In the genomic region with DNA sequence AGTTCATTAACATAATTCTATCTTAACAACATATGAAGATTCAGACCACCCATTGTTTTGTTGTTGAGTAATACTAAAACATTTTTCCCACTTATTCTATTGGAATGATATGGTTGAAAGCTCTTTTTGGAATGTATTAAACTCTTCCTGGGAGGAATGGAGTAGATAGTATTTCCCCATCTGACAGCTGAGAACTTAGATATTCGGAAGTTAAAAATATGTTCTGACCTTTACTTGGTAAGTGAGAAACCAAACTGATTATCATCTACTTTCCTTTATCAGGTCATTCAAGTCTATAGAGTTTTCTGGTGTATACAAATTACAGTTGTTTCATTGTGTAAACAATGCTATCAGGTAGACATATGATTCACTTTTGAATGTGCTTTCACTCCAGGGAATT, we compare ENCODE assay signal across 16 cellular contexts.
A peak's percentile ranks its signal among the peaks of the same experiment; 100 is the strongest.
DNase-seq lines count a peak whose midpoint lies in the region; ATAC-seq and TF ChIP-seq lines count a peak whose summit lies in the region.
"Had no signal": no experiment of that assay in that cellular context is flagged by ENCODE, and none has a peak within 500 bp of the region (broad histone marks: within the 10 kb centered on the region; RNA-seq: fewer than 3 reads in every experiment).

No MANE protein-coding gene starts in this region.

- H3K9ac ChIP-seq in SK-N-SH (no peak overlapping the region), adipocyte (ENCODE audit: low read length) (no peak overlapping the region), PC-3 (ENCODE audit: low read length) (no peak overlapping the region)
- H3K9ac ChIP-seq: BLaER1 treated with 17β-estradiol and CSF1 and Interleukin-3, amounts not matched to agents 10 nM and 100 nM had no signal

- no peaks in the 10 kb centered on the region for H4K20me1 ChIP-seq in SK-N-SH (ENCODE audit: insufficient read depth)
- H4K20me1 ChIP-seq in PC-3 (ENCODE audit: low read length), result no peaks in the 10 kb centered on the region
- H4K20me1 ChIP-seq: BLaER1 treated with 17β-estradiol and CSF1 and Interleukin-3, amounts not matched to agents 10 nM and 100 nM had no signal

- DNase-seq in SK-N-SH (no peak), adipocyte (ENCODE audit: low read depth) (peak; percentile 21), fibroblast of peridontal ligament (ENCODE audit: extremely low read depth) (peak; percentile 25), NCI-H128 (lab: John Stamatoyannopoulos, UW; ENCODE audit: unreplicated experiment) (no peak), PC-3 (no peak)
- DNase-seq in activated CD4-positive, alpha-beta T cell treated with anti-CD3 and anti-CD28 coated beads, Interleukin-2, amount 10 ng/mL, durations not matched to agents 7 days and 5 days, result no peak
- DNase-seq: Calu3; CD4-positive, alpha-beta T cell; DMS 273 treated with DMSO at 0.1 percent for 48 hours; H7 had no signal

- H3K4me1 ChIP-seq in SK-N-SH (ENCODE audit: control insufficient read depth in 1 of 2, insufficient read depth in 2 of 2, low read depth in 1 of 2, low read length in 1 of 2) (no peaks in the 10 kb centered on the region; a peak in 1 of 4 replicates), adipocyte (ENCODE audit: control insufficient read depth, insufficient read depth, low read length) (no peaks in the 10 kb centered on the region), PC-3 (ENCODE audit: insufficient read depth, low read length) (no peaks in the 10 kb centered on the region)
- H3K4me1 ChIP-seq: BLaER1 treated with 17β-estradiol and CSF1 and Interleukin-3, amounts not matched to agents 10 nM and 100 nM had no signal

- H3K27ac ChIP-seq in SK-N-SH (ENCODE audit: low read depth in 2 of 2, low read length in 1 of 2) (no peak overlapping the region), PC-3 (ENCODE audit: low read length) (no peak overlapping the region)
- H3K27ac ChIP-seq: 22Rv1; BLaER1 treated with 17β-estradiol and CSF1 and Interleukin-3, amounts not matched to agents 10 nM and 100 nM had no signal

- TF ChIP-seq EP300 in SK-N-SH (IDR thresholded peaks at IDR 0.05; ENCODE audit: borderline replicate concordance in 1 of 2, low read depth in 1 of 2, low read length in 1 of 2), result no peak

- no peak overlapping the region for H3K4me3 Mint-ChIP-seq in activated CD4-positive, alpha-beta T cell treated with anti-CD3 and anti-CD28 coated beads, Interleukin-2, amount 10 ng/mL, durations not matched to agents 7 days and 5 days
- H3K4me3 Mint-ChIP-seq: CD4-positive, alpha-beta T cell; GM23338 had no signal

- H2AFZ ChIP-seq in SK-N-SH (ENCODE audit: low read depth) (no peak overlapping the region), PC-3 (ENCODE audit: low read length) (no peak overlapping the region)

- BruUV-seq in PC-3 (replicated peaks; lab: Mats Ljungman, UMichigan), result no TSS peak

- H3K4me3 ChIP-seq in SK-N-SH (ENCODE audit: low read depth in 2 of 2, low read length in 1 of 2) (no peak overlapping the region), adipocyte (ENCODE audit: low read length) (no peak overlapping the region), PC-3 (ENCODE audit: low read length) (no peak overlapping the region)
- H3K4me3 ChIP-seq: BLaER1 treated with 17β-estradiol and CSF1 and Interleukin-3, amounts not matched to agents 10 nM and 100 nM; GM23338 had no signal

- H3K9me3 Mint-ChIP-seq in activated CD4-positive, alpha-beta T cell treated with anti-CD3 and anti-CD28 coated beads, Interleukin-2, amount 10 ng/mL, durations not matched to agents 7 days and 5 days, result no peaks in the 10 kb centered on the region

- no peaks in the 10 kb centered on the region for H3K27me3 ChIP-seq in SK-N-SH (ENCODE audit: insufficient read depth)
- H3K27me3 ChIP-seq in adipocyte (replicated peaks; ENCODE audit: control insufficient read depth, insufficient read depth, low read length), result peaks cover under 1% of the 10 kb centered on the region
- no peaks in the 10 kb centered on the region for H3K27me3 ChIP-seq in PC-3 (ENCODE audit: low read length)
- H3K27me3 ChIP-seq: BLaER1 treated with 17β-estradiol and CSF1 and Interleukin-3, amounts not matched to agents 10 nM and 100 nM had no signal

- no peaks in the 10 kb centered on the region for H3K9me3 ChIP-seq in SK-N-SH
- peaks cover 8% of the 10 kb centered on the region for H3K9me3 ChIP-seq in adipocyte (ENCODE audit: control insufficient read depth, low read length)
- H3K9me3 ChIP-seq in PC-3 (ENCODE audit: low read length), result no peaks in the 10 kb centered on the region
- H3K9me3 ChIP-seq: BLaER1 treated with 17β-estradiol and CSF1 and Interleukin-3, amounts not matched to agents 10 nM and 100 nM had no signal

- H3K79me2 ChIP-seq in SK-N-SH (ENCODE audit: insufficient read depth), result no peaks in the 10 kb centered on the region
- H3K79me2 ChIP-seq in PC-3 (ENCODE audit: low read length), result no peaks in the 10 kb centered on the region

- H3K27ac Mint-ChIP-seq in activated CD4-positive, alpha-beta T cell treated with anti-CD3 and anti-CD28 coated beads, Interleukin-2, amount 10 ng/mL, durations not matched to agents 7 days and 5 days, result no peak overlapping the region
- H3K27ac Mint-ChIP-seq: CD4-positive, alpha-beta T cell had no signal

- POLR2A ChIA-PET in SK-N-SH (lab: Yijun Ruan, JAX) (no interaction called here), PC-3 (lab: Charles Lee; ENCODE audit: unreplicated experiment) (interaction anchor here (0.7 kb wide), 1 partner anchor 45 kb away, joined by 3 read pairs; no protein-coding TSS in a partner anchor)
- POLR2A ChIA-PET in activated CD4-positive, alpha-beta T cell treated with anti-CD3 and anti-CD28 coated beads, Interleukin-2, amount 10 ng/mL, durations not matched to agents 7 days and 5 days (lab: Charles Lee), result no interaction called here

- no peak for TF ChIP-seq CTCF in SK-N-SH (IDR thresholded peaks at IDR 0.05)
- no peak for TF ChIP-seq CTCF in PC-3 (conservative IDR thresholded peaks at IDR 0.05; ENCODE audit: low read depth, low read length)

- no peaks in the 10 kb centered on the region for H3K4me1 Mint-ChIP-seq in activated CD4-positive, alpha-beta T cell treated with anti-CD3 and anti-CD28 coated beads, Interleukin-2, amount 10 ng/mL, durations not matched to agents 7 days and 5 days

- no peaks in the 10 kb centered on the region for H3K9me2 ChIP-seq in SK-N-SH
- no peaks in the 10 kb centered on the region for H3K9me2 ChIP-seq in PC-3 (replicated peaks; ENCODE audit: low read length)

- H3K4me2 ChIP-seq in SK-N-SH, result no peak overlapping the region
- H3K4me2 ChIP-seq in PC-3 (ENCODE audit: low read length), result no peak overlapping the region
- H3K4me2 ChIP-seq: BLaER1 treated with 17β-estradiol and CSF1 and Interleukin-3, amounts not matched to agents 10 nM and 100 nM; GM23338 had no signal

- 54% methylated on average over 1 of the region's 1 CpG for WGBS in SK-N-SH (ENCODE audit: low lambda C conversion rate)

- TF ChIP-seq RAD21 in SK-N-SH (IDR thresholded peaks at IDR 0.05; ENCODE audit: low read length), result no peak

- H3K36me3 ChIP-seq in SK-N-SH (replicated peaks in 1 of 2; ENCODE audit: control insufficient read depth in 1 of 2, insufficient read depth in 2 of 2, low read length in 1 of 2) (no peaks in the 10 kb centered on the region), adipocyte (ENCODE audit: control insufficient read depth, insufficient read depth, low read length, severe bottlenecking) (no peaks in the 10 kb centered on the region), PC-3 (ENCODE audit: low read depth, low read length) (no peaks in the 10 kb centered on the region)
- H3K36me3 ChIP-seq: BLaER1 treated with 17β-estradiol and CSF1 and Interleukin-3, amounts not matched to agents 10 nM and 100 nM had no signal

- ATAC-seq in SK-N-SH treated with all-trans-retinoic acid at 6 μM for 48 hours (no peak), HG03521 (IDR thresholded peaks at IDR 0.05; ENCODE audit: unreplicated experiment) (no peak), PC-3 (no peak)
- ATAC-seq: GM23338, HepG2 had no signal

- intact Hi-C loops in PC-3 (cut with micrococcal nuclease), result no loop called here

- CTCF ChIA-PET in SK-N-SH (lab: Yijun Ruan, JAX), result no interaction called here
- CTCF ChIA-PET in activated CD4-positive, alpha-beta T cell treated with anti-CD3 and anti-CD28 coated beads, Interleukin-2, amount 10 ng/mL, durations not matched to agents 7 days and 5 days (lab: Charles Lee), result no interaction called here
- CTCF ChIA-PET in PC-3 (lab: Charles Lee), result no interaction called here

- no peaks in the 10 kb centered on the region for H3K27me3 Mint-ChIP-seq in activated CD4-positive, alpha-beta T cell treated with anti-CD3 and anti-CD28 coated beads, Interleukin-2, amount 10 ng/mL, durations not matched to agents 7 days and 5 days
- H3K27me3 Mint-ChIP-seq: CD4-positive, alpha-beta T cell had no signal

- H3F3A ChIP-seq in SK-N-SH (replicated peaks; ENCODE audit: insufficient read depth), result no peaks in the 10 kb centered on the region
- no peaks in the 10 kb centered on the region for H3F3A ChIP-seq in PC-3 (ENCODE audit: low read length, unreplicated experiment)

- H3K36me3 Mint-ChIP-seq in activated CD4-positive, alpha-beta T cell treated with anti-CD3 and anti-CD28 coated beads, Interleukin-2, amount 10 ng/mL, durations not matched to agents 7 days and 5 days (ENCODE audit: low read depth), result no peaks in the 10 kb centered on the region

TF ChIP-seq in SK-N-SH treated with all-trans-retinoic acid at 6 μM for 48 hours, 23 proteins besides CTCF, POLR2A, EP300 and RAD21 (continues in another document):
- no peak for TF ChIP-seq TOX (CRISPR knock-in tag; IDR thresholded peaks at IDR 0.05; ENCODE audit: borderline replicate concordance)
- TF ChIP-seq BACH2 (CRISPR knock-in tag; IDR thresholded peaks at IDR 0.05; ENCODE audit: borderline replicate concordance), result no peak
- no peak for TF ChIP-seq ESRRG (CRISPR knock-in tag; IDR thresholded peaks at IDR 0.05)
- TF ChIP-seq SNAI2 (CRISPR knock-in tag; IDR thresholded peaks at IDR 0.05), result no peak
- TF ChIP-seq, protein P1, sequence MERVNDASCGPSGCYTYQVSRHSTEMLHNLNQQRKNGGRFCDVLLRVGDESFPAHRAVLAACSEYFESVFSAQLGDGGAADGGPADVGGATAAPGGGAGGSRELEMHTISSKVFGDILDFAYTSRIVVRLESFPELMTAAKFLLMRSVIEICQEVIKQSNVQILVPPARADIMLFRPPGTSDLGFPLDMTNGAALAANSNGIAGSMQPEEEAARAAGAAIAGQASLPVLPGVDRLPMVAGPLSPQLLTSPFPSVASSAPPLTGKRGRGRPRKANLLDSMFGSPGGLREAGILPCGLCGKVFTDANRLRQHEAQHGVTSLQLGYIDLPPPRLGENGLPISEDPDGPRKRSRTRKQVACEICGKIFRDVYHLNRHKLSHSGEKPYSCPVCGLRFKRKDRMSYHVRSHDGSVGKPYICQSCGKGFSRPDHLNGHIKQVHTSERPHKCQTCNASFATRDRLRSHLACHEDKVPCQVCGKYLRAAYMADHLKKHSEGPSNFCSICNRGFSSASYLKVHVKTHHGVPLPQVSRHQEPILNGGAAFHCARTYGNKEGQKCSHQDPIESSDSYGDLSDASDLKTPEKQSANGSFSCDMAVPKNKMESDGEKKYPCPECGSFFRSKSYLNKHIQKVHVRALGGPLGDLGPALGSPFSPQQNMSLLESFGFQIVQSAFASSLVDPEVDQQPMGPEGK (CRISPR knock-in tag; IDR thresholded peaks at IDR 0.05; ENCODE audit: borderline replicate concordance), result no peak
- no peak for TF ChIP-seq ZC3H10 (CRISPR knock-in tag; IDR thresholded peaks at IDR 0.05)

Comparison
In these comparisons a context has a peak if more than half of its experiments do, and no peak if none do; other contexts are left out.
1. DNase-seq: peak in adipocyte (single experiment) and fibroblast of peridontal ligament (single experiment); none in SK-N-SH (single experiment), NCI-H128 (single experiment), activated CD4-positive, alpha-beta T cell treated with anti-CD3 and anti-CD28 coated beads, Interleukin-2, amount 10 ng/mL, durations not matched to agents 7 days and 5 days (single experiment) and PC-3 (single experiment).